In the genomic region with DNA sequence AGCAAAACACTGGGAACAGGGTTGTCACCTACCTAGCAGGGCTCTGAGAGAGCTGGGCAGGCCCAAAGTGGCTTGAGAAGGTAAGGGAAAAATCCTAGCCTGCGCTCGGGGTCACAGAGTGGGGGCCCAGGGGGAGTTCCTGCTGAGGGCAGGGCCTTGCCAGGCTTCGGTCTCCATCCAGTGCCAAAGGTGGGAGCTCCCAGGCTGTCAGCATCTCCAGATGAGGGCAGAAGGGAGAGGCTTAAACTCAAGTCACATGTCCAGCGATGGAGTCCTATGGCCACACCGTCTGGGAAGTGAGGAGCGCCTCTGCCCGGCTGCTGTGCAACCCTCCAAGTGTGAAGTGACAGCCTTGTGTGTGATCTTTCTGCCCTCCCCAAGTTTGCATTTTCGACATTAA, we compare ENCODE assay signal across 6 cellular contexts. TPM values are rescaled to one million over a fixed set of nuclear protein-coding genes. Genes with fewer than 3 reads are reported as not detected.
DNase-seq lines count a peak whose midpoint lies in the region; ATAC-seq, FAIRE-seq and TF ChIP-seq lines count a peak whose summit lies in the region.
"Not testable (repeated sequence)": the region's sequence is repeated elsewhere in the genome, so short reads cannot be mapped to it uniquely, and the experiment has no call there.

No MANE protein-coding gene starts in this region.

- 83 to 95% methylated on average over 2 to 7 of the region's 8 CpGs for WGBS in endodermal cell (ENCODE audit: insufficient coverage in 1 of 2, insufficient read length in 1 of 2), 2 experiments

- TF ChIP-seq POLR2A in HCT116 (IDR thresholded peaks at IDR 0.05; ENCODE audit: borderline replicate concordance, extremely low read depth, insufficient read depth, insufficient read length) = not testable (repeated sequence)

- H3K27me3 ChIP-seq in CD4-positive, CD25-positive, alpha-beta regulatory T cell (ENCODE audit: control insufficient read depth, insufficient read depth, low read length); HCT116 (ENCODE audit: insufficient read depth, low read length); endodermal cell (ENCODE audit: control insufficient read depth, insufficient read depth, low read length, poor library complexity, severe bottlenecking): not testable (repeated sequence)

- not testable (repeated sequence) for H3K9ac ChIP-seq in HCT116 (ENCODE audit: low read length); endodermal cell (ENCODE audit: extremely low read depth, low read length, poor library complexity, severe bottlenecking); kidney (ENCODE audit: low read length in 2 of 2)

- H3K9me3 ChIP-seq in CD4-positive, CD25-positive, alpha-beta regulatory T cell (ENCODE audit: control insufficient read depth in 2 of 2, low read length in 2 of 2); HCT116 (ENCODE audit: control insufficient read depth in 1 of 2, insufficient read depth in 1 of 2, low read depth in 1 of 2, low read length in 2 of 2); endodermal cell (ENCODE audit: control insufficient read depth, low read length); kidney (ENCODE audit: control insufficient read depth in 1 of 2, low read length in 2 of 2); mucosa of descending colon: not testable (repeated sequence)

- not testable (repeated sequence) for H3K4me3 Mint-ChIP-seq in CD4-positive, CD25-positive, alpha-beta regulatory T cell; WTC11; endodermal cell

- H3K9me2 ChIP-seq in HCT116 (ENCODE audit: insufficient read depth) = not testable (repeated sequence)

- H3K27me3 Mint-ChIP-seq in CD4-positive, CD25-positive, alpha-beta regulatory T cell; WTC11 (ENCODE audit: low read depth); endodermal cell (ENCODE audit: insufficient read depth): not testable (repeated sequence)

- BruUV-seq in HCT116 (replicated peaks; lab: Mats Ljungman, UMichigan) = not testable (repeated sequence)

- CTCF ChIA-PET in HCT116 (lab: Charles Lee) = not testable (repeated sequence)
- CTCF ChIA-PET in WTC11 (lab: Charles Lee) = interaction anchor here (0.6 to 1.1 kb wide), 2 partner anchors 78 to 447 kb away, joined by 3 read pairs; no protein-coding TSS in a partner anchor

- not testable (repeated sequence) for H2AFZ ChIP-seq in HCT116 (ENCODE audit: low read depth, low read length, poor library complexity, severe bottlenecking)

- H3K27ac Mint-ChIP-seq in CD4-positive, CD25-positive, alpha-beta regulatory T cell = peak overlapping the region in 2 of 3 donors; percentile 5 to 10
- H3K27ac Mint-ChIP-seq in WTC11, endodermal cell: not testable (repeated sequence)

- H3K36me3 Mint-ChIP-seq in CD4-positive, CD25-positive, alpha-beta regulatory T cell = peaks cover 12% of the 10 kb centered on the region
- H3K36me3 Mint-ChIP-seq in WTC11 (peaks cover 22% of the 10 kb centered on the region), endodermal cell (ENCODE audit: low read depth) (peaks cover 34% of the 10 kb centered on the region)

- POLR2A ChIA-PET in HCT116 (lab: Charles Lee) (interaction anchor here (1.8 kb wide), 1 partner anchor 25 kb away, joined by 4 read pairs; no protein-coding TSS in a partner anchor), WTC11 (lab: Charles Lee) (interaction anchor here (1.0 to 3.2 kb wide), 4 partner anchors 8 to 19 kb away, joined by 3 to 15 read pairs (median 5); partner anchors contain the start of gene NDUFS5)

- not testable (repeated sequence) for TF ChIP-seq CTCF in HCT116 (IDR thresholded peaks at IDR 0.05 in 2 of 3, conservative IDR thresholded peaks at IDR 0.05 in 1 of 3; ENCODE audit: borderline replicate concordance in 1 of 3, insufficient read depth in 1 of 3, low read depth in 2 of 3, low read length in 2 of 3); WTC11 (IDR thresholded peaks at IDR 0.05); endodermal cell (conservative IDR thresholded peaks at IDR 0.05); kidney (IDR thresholded peaks at IDR 0.05; ENCODE audit: borderline replicate concordance, extremely low read depth, insufficient read depth); mucosa of descending colon (IDR thresholded peaks at IDR 0.05)

- H3K36me3 ChIP-seq in CD4-positive, CD25-positive, alpha-beta regulatory T cell (ENCODE audit: control insufficient read depth, insufficient read depth, low read length); HCT116 (ENCODE audit: control insufficient read depth in 1 of 2, insufficient read depth in 2 of 2, low read length in 2 of 2); kidney (ENCODE audit: control insufficient read depth in 1 of 2, insufficient read depth in 2 of 2, low read length in 2 of 2); mucosa of descending colon (ENCODE audit: low read depth): not testable (repeated sequence)
- H3K36me3 ChIP-seq in endodermal cell (ENCODE audit: control insufficient read depth, insufficient read depth, low read length) = peaks cover 23% of the 10 kb centered on the region

- intact Hi-C loops in HCT116 (cut with micrococcal nuclease); kidney (cut with DNase I); mucosa of descending colon (cut with DNase I, micrococcal nuclease): not testable (repeated sequence)

- not testable (repeated sequence) for H4K20me1 ChIP-seq in HCT116 (ENCODE audit: insufficient read depth)

- not testable (repeated sequence) for H3K9me3 Mint-ChIP-seq in CD4-positive, CD25-positive, alpha-beta regulatory T cell; WTC11; endodermal cell

- not testable (repeated sequence) for H3K4me1 Mint-ChIP-seq in CD4-positive, CD25-positive, alpha-beta regulatory T cell
- peaks cover 22% of the 10 kb centered on the region for H3K4me1 Mint-ChIP-seq in WTC11
- peaks cover 16% of the 10 kb centered on the region for H3K4me1 Mint-ChIP-seq in endodermal cell

- H3K27ac ChIP-seq in CD4-positive, CD25-positive, alpha-beta regulatory T cell (ENCODE audit: insufficient read depth, low read length, poor library complexity, severe bottlenecking); HCT116 (ENCODE audit: low read depth, low read length); endodermal cell (ENCODE audit: low read depth, low read length); kidney (ENCODE audit: low read depth in 2 of 2, low read length in 2 of 2): not testable (repeated sequence)

- ATAC-seq in CD4-positive, CD25-positive, alpha-beta regulatory T cell (ENCODE audit: low read depth in 2 of 2) = not testable (repeated sequence)
- ATAC-seq in HCT116 = peak; percentile 42; the same call in 1 of the 2 replicates
- peak; percentile 31 for ATAC-seq in WTC11
- ATAC-seq in mucosa of descending colon = peak; percentile 22

- H3K4me2 ChIP-seq in HCT116 (ENCODE audit: low read length) = not testable (repeated sequence)

- FAIRE-seq in kidney (lab: Jason Lieb, UNC) = not testable (repeated sequence)

- not testable (repeated sequence) for H3K79me2 ChIP-seq in HCT116 (ENCODE audit: insufficient read depth, low read length)

- not testable (repeated sequence) for TF ChIP-seq RAD21 in HCT116 (IDR thresholded peaks at IDR 0.05; ENCODE audit: low read depth)

- not testable (repeated sequence) for H3K4me3 ChIP-seq in CD4-positive, CD25-positive, alpha-beta regulatory T cell (ENCODE audit: low read depth, low read length); HCT116 (replicated peaks in 1 of 2; ENCODE audit: low read depth in 1 of 2, low read length in 2 of 2); endodermal cell (ENCODE audit: low read length); kidney (ENCODE audit: low read length in 2 of 2); mucosa of descending colon

- not testable (repeated sequence) for H3K4me1 ChIP-seq in CD4-positive, CD25-positive, alpha-beta regulatory T cell (ENCODE audit: control insufficient read depth, insufficient read depth, low read length, poor library complexity, severe bottlenecking); HCT116 (ENCODE audit: control insufficient read depth in 1 of 2, insufficient read depth in 2 of 2, low read length in 2 of 2); endodermal cell (ENCODE audit: control insufficient read depth, insufficient read depth, low read length); kidney (ENCODE audit: control insufficient read depth in 1 of 2, insufficient read depth in 1 of 2, low read depth in 1 of 2, low read length in 2 of 2); mucosa of descending colon (ENCODE audit: low read depth)

- DNase-seq in CD4-positive, CD25-positive, alpha-beta regulatory T cell; HCT116 (ENCODE audit: low read depth, low spot score); WTC11 (ENCODE audit: low spot score); mucosa of descending colon: not testable (repeated sequence)
- DNase-seq in endodermal cell = peak; percentile 55
- peak; percentile 65 for DNase-seq in kidney

- RAD21 ChIA-PET in HCT116 (lab: Charles Lee; ENCODE audit: low non-redundant PET in 1 of 2, low total read pairs in 2 of 2, uncharacterized antibody in 2 of 2, unreplicated experiment in 2 of 2) = not testable (repeated sequence)

RNA-seq across cellular contexts. Expression of gene NDUFS5, which starts 11.2 kb away (rescaled TPM):
- 101 TPM for total RNA-seq in CD4-positive, CD25-positive, alpha-beta regulatory T cell
- polyA plus RNA-seq in CD4-positive, CD25-positive, alpha-beta regulatory T cell = 100 to 1,000 TPM; 612 to 867 (median 641) TPM
- total RNA-seq in HCT116 (2021; ENCODE audit: unreplicated experiment) (263 TPM), WTC11 (2021) (402 to 430 TPM (median 414 TPM) in 3 replicates), endodermal cell (100 to 1,000 TPM; 295 to 349 TPM), kidney (174 TPM), mucosa of descending colon (100 to 1,000 TPM; 167 to 224 (median 183) TPM)
- 648 and 649 TPM in 2 replicates for polyA plus RNA-seq in HCT116 (2012)
- 400 TPM for polyA plus RNA-seq in endodermal cell (2013, experiment 1 of 2)
- 403 TPM for polyA plus RNA-seq in endodermal cell (2013, experiment 2 of 2)
- 1,037 TPM for polyA plus RNA-seq in kidney (ENCODE audit: insufficient read depth, low read depth, low replicate concordance)

RNA-seq across cellular contexts. Expression of gene AKIRIN1, which starts 23.9 kb away (rescaled TPM):
- total RNA-seq in CD4-positive, CD25-positive, alpha-beta regulatory T cell = 97.9 TPM
- 100 to 1,000 TPM in 2 of 4 donors, 10 to 100 TPM in 2; 99.4 to 109 (median 103) TPM for polyA plus RNA-seq in CD4-positive, CD25-positive, alpha-beta regulatory T cell
- total RNA-seq in HCT116 (2021; ENCODE audit: unreplicated experiment) (60.0 TPM), WTC11 (2021) (183 to 214 TPM (median 212 TPM) in 3 replicates), endodermal cell (100 to 1,000 TPM; 128 to 137 TPM), kidney (56.9 TPM), mucosa of descending colon (10 to 100 TPM; 47.7 to 60.4 (median 54.5) TPM)
- polyA plus RNA-seq in HCT116 (2012) = 22.2 and 29.2 TPM in 2 replicates
- polyA plus RNA-seq in endodermal cell (2013, experiment 1 of 2) = 93.5 TPM
- 90.5 TPM for polyA plus RNA-seq in endodermal cell (2013, experiment 2 of 2)
- polyA plus RNA-seq in kidney (ENCODE audit: insufficient read depth, low read depth, low replicate concordance) = 40.7 TPM
